In the genomic region with DNA sequence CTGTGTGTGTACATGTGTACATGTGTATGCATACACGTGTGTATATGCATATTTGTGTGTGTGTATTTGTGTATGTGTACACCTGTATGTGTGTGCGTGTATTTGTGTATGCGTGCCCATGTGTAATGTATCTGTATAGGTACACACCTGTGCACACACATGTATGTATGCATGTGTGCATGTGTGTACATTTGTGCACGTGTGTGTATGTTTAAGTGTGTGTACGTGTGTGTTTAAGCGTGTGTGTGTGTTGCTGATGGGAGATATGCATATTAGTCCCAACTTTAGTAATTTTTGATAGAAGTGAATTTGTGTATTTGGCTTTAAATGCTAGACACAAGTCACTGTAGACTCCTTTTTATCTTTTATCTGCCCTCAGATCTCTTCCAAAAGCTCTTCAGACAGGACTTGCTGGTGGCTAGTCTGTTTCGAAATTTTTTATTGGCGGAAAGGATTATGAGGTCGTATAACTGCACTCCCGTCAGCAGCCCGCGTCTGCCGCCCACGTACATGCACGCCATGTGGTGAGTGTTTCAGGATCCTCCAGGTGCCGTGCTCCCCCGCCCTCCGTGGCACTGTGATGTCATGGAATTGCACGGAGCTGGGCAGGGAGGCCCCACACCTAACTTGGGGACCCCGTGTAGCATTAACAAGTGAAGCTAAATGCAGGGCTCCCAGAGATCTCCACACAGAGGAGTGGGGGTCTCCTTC, we compare ENCODE assay signal across 13 cellular contexts.
DNase-seq lines count a peak whose midpoint lies in the region; ATAC-seq, FAIRE-seq and TF ChIP-seq lines count a peak whose summit lies in the region.
"Had no signal": no experiment of that assay in that cellular context is flagged by ENCODE, and none has a peak within 500 bp of the region (broad histone marks: within the 10 kb centered on the region; RNA-seq: fewer than 3 reads in every experiment).

No MANE protein-coding gene starts in this region.

- H3K4me1 Mint-ChIP-seq in MCF 10A (ENCODE audit: insufficient read depth, unreplicated experiment) (peaks cover 23% of the 10 kb centered on the region), type B pancreatic cell (ENCODE audit: unreplicated experiment) (peaks cover 16% of the 10 kb centered on the region)

- H3F3A ChIP-seq in MM.1S (ENCODE audit: insufficient read depth, low read length): no peaks in the 10 kb centered on the region

- H4K20me1 ChIP-seq in mammary epithelial cell (ENCODE audit: insufficient read depth, low read length): no peaks in the 10 kb centered on the region
- no peaks in the 10 kb centered on the region for H4K20me1 ChIP-seq in MM.1S (ENCODE audit: insufficient read depth, low read length)

- dilution Hi-C loops in mammary epithelial cell (cut with HindIII; ENCODE audit: low sequenced_read_pairs): loop anchor here (5.0 kb wide), 1 partner anchor 86 kb away; no protein-coding TSS in a partner anchor

- H3K79me2 ChIP-seq in mammary epithelial cell (ENCODE audit: insufficient read depth, low read length): no peaks in the 10 kb centered on the region
- no peaks in the 10 kb centered on the region for H3K79me2 ChIP-seq in MM.1S (ENCODE audit: low read length)

- no peak overlapping the region for H3K4me3 ChIP-seq in mammary epithelial cell (replicated peaks in 1 of 3; ENCODE audit: insufficient read depth in 1 of 3, low read depth in 2 of 3, low read length in 3 of 3)
- H3K4me3 ChIP-seq in MM.1S (ENCODE audit: low read length): no peak overlapping the region
- no peak overlapping the region for H3K4me3 ChIP-seq in bronchial epithelial cell (ENCODE audit: low read depth, low read length)

- BruUV-seq in MCF 10A (replicated peaks; lab: Mats Ljungman, UMichigan): no TSS peak
- BruUV-seq in mammary epithelial cell (replicated peaks; lab: Mats Ljungman, UMichigan): no TSS peak

- H3K4me3 Mint-ChIP-seq in MCF 10A (ENCODE audit: unreplicated experiment) (no peak overlapping the region), type B pancreatic cell (no peak overlapping the region)
- H3K4me3 Mint-ChIP-seq: activated CD4-positive, alpha-beta T cell treated with anti-CD3 and anti-CD28 coated beads, Interleukin-2, amount 10 ng/mL, durations not matched to agents 7 days and 5 days; stimulated activated memory B cell treated with anti-CD40 and anti-IgM and Interleukin-4, amounts not matched to agents 10 μg/mL and 1 μg/mL and 100 μg/mL, for 72 hours had no signal

- peaks cover 20% of the 10 kb centered on the region for H3K4me1 ChIP-seq in mammary epithelial cell (ENCODE audit: insufficient read depth, low read length)
- H3K4me1 ChIP-seq in MM.1S (ENCODE audit: low read length): peaks cover 8% of the 10 kb centered on the region; the same call in 1 of the 2 replicates

- peak; percentile 62 for DNase-seq in MCF 10A (ENCODE audit: unreplicated experiment)
- no peak for DNase-seq in mammary epithelial cell
- DNase-seq in MM.1S: peak; percentile 50
- DNase-seq in bronchial epithelial cell (ENCODE audit: low read depth): no peak
- no peak for DNase-seq in type B pancreatic cell (ENCODE audit: extremely low spot score, unreplicated experiment)
- DNase-seq in NCI-H510A (lab: John Stamatoyannopoulos, UW): no peak
- DNase-seq: activated CD4-positive, alpha-beta T cell treated with anti-CD3 and anti-CD28 coated beads, Interleukin-2, amount 10 ng/mL, durations not matched to agents 7 days and 5 days; NCI-H2171; stimulated activated CD4-positive, alpha-beta T cell treated with anti-CD3 and anti-CD28 coated beads, Interleukin-4, amount 100 ng/mL, for 24 hours had no signal

- WGBS in mammary epithelial cell (ENCODE audit: low coverage, missing lambda C conversion rate): 82% methylated on average over 19 of the region's 20 CpGs

- H3K4me2 ChIP-seq in mammary epithelial cell (ENCODE audit: insufficient read depth, low read depth, low read length) (no peak overlapping the region), MM.1S (ENCODE audit: low read depth, low read length) (peak overlapping the region; percentile 25; the same call in 1 of the 2 replicates)

- peaks cover 2% of the 10 kb centered on the region for H3K36me3 ChIP-seq in mammary epithelial cell (ENCODE audit: insufficient read depth, low read length)
- H3K36me3 ChIP-seq in MM.1S (replicated peaks; ENCODE audit: insufficient read depth, low read length): no peaks in the 10 kb centered on the region
- peaks cover 8% of the 10 kb centered on the region for H3K36me3 ChIP-seq in bronchial epithelial cell (ENCODE audit: control insufficient read depth, insufficient read depth, low read length)

- H3K9me3 ChIP-seq in mammary epithelial cell (replicated peaks; ENCODE audit: insufficient read depth, low read length) (no peaks in the 10 kb centered on the region), MM.1S (replicated peaks; ENCODE audit: insufficient read depth, low read length) (no peaks in the 10 kb centered on the region)

- FAIRE-seq in bronchial epithelial cell (lab: Jason Lieb, UNC): peak; percentile 60
- FAIRE-seq: islet of Langerhans had no signal

- H3K9me2 ChIP-seq in MM.1S (replicated peaks; ENCODE audit: insufficient read depth, low read length): no peaks in the 10 kb centered on the region

- intact Hi-C loops in MCF 10A (cut with micrococcal nuclease) (no loop called here), mammary epithelial cell (cut with micrococcal nuclease) (no loop called here)

- H3K27me3 ChIP-seq in mammary epithelial cell (ENCODE audit: insufficient read depth, low read length) (no peaks in the 10 kb centered on the region), MM.1S (replicated peaks; ENCODE audit: insufficient read depth, low read length) (no peaks in the 10 kb centered on the region), bronchial epithelial cell (ENCODE audit: control insufficient read depth, insufficient read depth, low read length) (no peaks in the 10 kb centered on the region)

- no peaks in the 10 kb centered on the region for H3K27me3 Mint-ChIP-seq in MCF 10A (ENCODE audit: insufficient read depth, unreplicated experiment)
- no peaks in the 10 kb centered on the region for H3K27me3 Mint-ChIP-seq in type B pancreatic cell
- H3K27me3 Mint-ChIP-seq: activated CD4-positive, alpha-beta T cell treated with anti-CD3 and anti-CD28 coated beads, Interleukin-2, amount 10 ng/mL, durations not matched to agents 7 days and 5 days; stimulated activated memory B cell treated with anti-CD40 and anti-IgM and Interleukin-4, amounts not matched to agents 10 μg/mL and 1 μg/mL and 100 μg/mL, for 72 hours had no signal

- H3K36me3 Mint-ChIP-seq in MCF 10A (ENCODE audit: insufficient read depth, unreplicated experiment): peaks cover 32% of the 10 kb centered on the region
- H3K36me3 Mint-ChIP-seq in type B pancreatic cell: peaks cover 10% of the 10 kb centered on the region

- peak overlapping the region; percentile 13 for H3K27ac Mint-ChIP-seq in MCF 10A (ENCODE audit: low read depth, unreplicated experiment)
- peak overlapping the region; percentile 66 for H3K27ac Mint-ChIP-seq in type B pancreatic cell
- H3K27ac Mint-ChIP-seq: activated CD4-positive, alpha-beta T cell treated with anti-CD3 and anti-CD28 coated beads, Interleukin-2, amount 10 ng/mL, durations not matched to agents 7 days and 5 days; stimulated activated memory B cell treated with anti-CD40 and anti-IgM and Interleukin-4, amounts not matched to agents 10 μg/mL and 1 μg/mL and 100 μg/mL, for 72 hours had no signal

- POLR2A ChIA-PET in MCF 10A (lab: Yijun Ruan, JAX): no interaction called here

- H3K9me3 Mint-ChIP-seq in MCF 10A (ENCODE audit: unreplicated experiment) (no peaks in the 10 kb centered on the region), type B pancreatic cell (peaks cover 5% of the 10 kb centered on the region)
- H3K9me3 Mint-ChIP-seq: stimulated activated memory B cell treated with anti-CD40 and anti-IgM and Interleukin-4, amounts not matched to agents 10 μg/mL and 1 μg/mL and 100 μg/mL, for 72 hours had no signal

- ATAC-seq in HG02763 (IDR thresholded peaks at IDR 0.05; ENCODE audit: unreplicated experiment): no peak
- ATAC-seq in HG03521 (IDR thresholded peaks at IDR 0.05; ENCODE audit: unreplicated experiment): no peak
- ATAC-seq: stimulated activated memory B cell treated with anti-CD40 and anti-IgM and Interleukin-4, amounts not matched to agents 10 μg/mL and 1 μg/mL and 100 μg/mL, for 72 hours had no signal

- H2AFZ ChIP-seq in mammary epithelial cell (ENCODE audit: low read depth, low read length): no peak overlapping the region
- no peak overlapping the region for H2AFZ ChIP-seq in MM.1S (ENCODE audit: low read length)

- in situ Hi-C loops in mammary epithelial cell (cut with MboI; ENCODE audit: low sequenced_read_pairs in 2 of 2): no loop called here

- CTCF ChIA-PET in MCF 10A (lab: Yijun Ruan, JAX) (interaction anchor here (0.7 kb wide), 1 partner anchor 206 kb away, joined by 3 read pairs; no protein-coding TSS in a partner anchor), mammary epithelial cell (lab: Charles Lee; ENCODE audit: low non-redundant PET) (no interaction called here)

- H3K9ac ChIP-seq in mammary epithelial cell (ENCODE audit: insufficient read depth, low read length) (no peak overlapping the region), MM.1S (ENCODE audit: low read length) (peak overlapping the region; percentile 22)

- H3K27ac ChIP-seq in mammary epithelial cell (ENCODE audit: insufficient read depth, low read depth, low read length) (no peak overlapping the region), MM.1S (ENCODE audit: low read length) (peak overlapping the region; percentile 78)

- TF ChIP-seq CTCF in MCF 10A (IDR thresholded peaks at IDR 0.05; ENCODE audit: unreplicated experiment): no peak
- no peak for TF ChIP-seq CTCF in mammary epithelial cell (conservative IDR thresholded peaks at IDR 0.05 in 1 of 2, IDR thresholded peaks at IDR 0.05 in 1 of 2; ENCODE audit: extremely low read depth in 1 of 2, insufficient read depth in 1 of 2, low read depth in 1 of 2, low read length in 2 of 2)
- no peak for TF ChIP-seq CTCF in MM.1S (IDR thresholded peaks at IDR 0.05; ENCODE audit: low read length)
- TF ChIP-seq CTCF in bronchial epithelial cell (IDR thresholded peaks at IDR 0.05; ENCODE audit: insufficient read depth, low read length, severe bottlenecking): no peak
- no peak for TF ChIP-seq CTCF in type B pancreatic cell (conservative IDR thresholded peaks at IDR 0.05)

Comparison
In these comparisons a context has a peak if more than half of its experiments do, and no peak if none do; other contexts are left out.
1. DNase-seq: peak in MCF 10A (single experiment) and MM.1S (single experiment); none in mammary epithelial cell (single experiment), bronchial epithelial cell (single experiment), type B pancreatic cell (single experiment) and NCI-H510A (single experiment).